12 cellular contexts compared by ENCODE assay signal in the genomic region with DNA sequence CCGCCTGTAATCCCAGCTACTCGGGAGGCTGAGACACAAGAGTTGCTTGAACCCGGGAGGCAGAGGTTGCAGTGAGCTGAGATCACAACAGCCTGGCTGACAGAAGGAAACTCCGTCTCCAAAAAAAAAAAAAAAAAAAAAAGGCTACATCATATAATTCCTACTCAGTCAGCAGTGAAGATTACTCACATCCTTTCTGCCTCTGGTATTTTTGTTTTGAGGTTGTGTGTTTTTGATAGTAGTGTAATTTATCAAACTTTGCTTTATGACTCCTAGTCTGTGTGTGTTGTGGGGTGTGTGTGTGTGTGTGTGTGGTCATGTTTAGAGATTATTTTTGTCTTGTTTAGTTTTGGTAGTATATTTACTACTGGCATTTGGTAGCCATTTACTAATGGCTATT. TPM values are rescaled to one million over a fixed set of nuclear protein-coding genes. Genes with fewer than 3 reads are reported as not detected.
DNase-seq lines count a peak whose midpoint lies in the region; FAIRE-seq and TF ChIP-seq lines count a peak whose summit lies in the region.
"Had no signal": no experiment of that assay in that cellular context is flagged by ENCODE, and none has a peak within 500 bp of the region (broad histone marks: within the 10 kb centered on the region; RNA-seq: fewer than 3 reads in every experiment).

No MANE protein-coding gene starts in this region.

- H3K79me2 ChIP-seq in astrocyte (ENCODE audit: insufficient read depth, low read length): no peaks in the 10 kb centered on the region

- intact Hi-C loops in uterus (cut with DNase I; ENCODE audit: low total_unique reads): no loop called here

- peaks cover 2% of the 10 kb centered on the region for H3K9me3 Mint-ChIP-seq in astrocyte (ENCODE audit: unreplicated experiment)

- no peak overlapping the region for H3K27ac Mint-ChIP-seq in astrocyte (ENCODE audit: unreplicated experiment)
- H3K27ac Mint-ChIP-seq: B cell had no signal

- H3K27ac ChIP-seq in astrocyte (ENCODE audit: low read depth, low read length) (no peak overlapping the region), uterus (no peak overlapping the region)

- H3K27me3 ChIP-seq in astrocyte (ENCODE audit: insufficient read depth, low read length) (no peaks in the 10 kb centered on the region), uterus (no peaks in the 10 kb centered on the region), H7 (ENCODE audit: control insufficient read depth, insufficient read depth, low read length) (no peaks in the 10 kb centered on the region)

- no peaks in the 10 kb centered on the region for H3K9me3 ChIP-seq in astrocyte (ENCODE audit: insufficient read depth, low read depth, low read length)
- H3K9me3 ChIP-seq in uterus: peaks cover 0 to 3% of the 10 kb centered on the region in 2 donors

- FAIRE-seq in astrocyte (lab: Jason Lieb, UNC): no peak

- H3K4me1 ChIP-seq in astrocyte (ENCODE audit: insufficient read depth, low read length) (no peaks in the 10 kb centered on the region), uterus (no peaks in the 10 kb centered on the region)

- H3K4me1 Mint-ChIP-seq in astrocyte (ENCODE audit: low read depth, unreplicated experiment): peaks cover 4% of the 10 kb centered on the region
- H3K4me1 Mint-ChIP-seq: B cell had no signal

- peak overlapping the region; percentile 19 for H3K4me2 ChIP-seq in astrocyte (ENCODE audit: low read length)

- H3K36me3 ChIP-seq in astrocyte (ENCODE audit: insufficient read depth, low read length): no peaks in the 10 kb centered on the region
- H3K36me3 ChIP-seq in uterus: no peaks in the 10 kb centered on the region
- H3K36me3 ChIP-seq in H7 (replicated peaks; ENCODE audit: control insufficient read depth, insufficient read depth, low read length): no peaks in the 10 kb centered on the region

- no peak overlapping the region for H3K4me3 ChIP-seq in HFF-Myc (replicated peaks; ENCODE audit: low read depth, low read length)
- H3K4me3 ChIP-seq in astrocyte (ENCODE audit: insufficient read depth, low read depth, low read length): no peak overlapping the region
- H3K4me3 ChIP-seq in uterus: no peak overlapping the region
- no peak overlapping the region for H3K4me3 ChIP-seq in H7 (ENCODE audit: insufficient read depth, low read depth, low read length)

- TF ChIP-seq CTCF in HFF-Myc (IDR thresholded peaks at IDR 0.05; ENCODE audit: low read depth, low read length, missing control alignments) (no peak), astrocyte (IDR thresholded peaks at IDR 0.05; ENCODE audit: insufficient read depth, low read depth, low read length) (no peak), uterus (IDR thresholded peaks at IDR 0.05) (no peak)

- no peak overlapping the region for H3K9ac ChIP-seq in astrocyte (ENCODE audit: low read length)

- H3K27me3 Mint-ChIP-seq in astrocyte (ENCODE audit: low read depth, unreplicated experiment): no peaks in the 10 kb centered on the region

- no peak for TF ChIP-seq POLR2A in uterus (IDR thresholded peaks at IDR 0.05)

- DNase-seq in AG08395 (ENCODE audit: low spot score) (peak; percentile 71), HFF-Myc (ENCODE audit: extremely low read depth, low read depth) (peak; percentile 14), astrocyte (ENCODE audit: low read depth) (peak; percentile 88), glomerular endothelial cell (ENCODE audit: extremely low read depth, low read depth, low spot score) (peak; percentile 34), DMS79 (lab: John Stamatoyannopoulos, UW) (no peak), uterus (no peak), NCI-H1105 treated with DMSO at 0.1 percent for 48 hours (lab: John Stamatoyannopoulos, UW) (no peak), H7 (no peak)
- DNase-seq: effector CD8-positive, alpha-beta T cell; mesendoderm; NCI-H1694 had no signal

- no peak overlapping the region for H2AFZ ChIP-seq in astrocyte (ENCODE audit: low read depth, low read length)

- H3K4me3 Mint-ChIP-seq in astrocyte (ENCODE audit: unreplicated experiment): no peak overlapping the region
- H3K4me3 Mint-ChIP-seq: B cell had no signal

- no peaks in the 10 kb centered on the region for H4K20me1 ChIP-seq in astrocyte (ENCODE audit: insufficient read depth, low read length)

- no peaks in the 10 kb centered on the region for H3K36me3 Mint-ChIP-seq in astrocyte (ENCODE audit: low read depth, unreplicated experiment)

RNA-seq across cellular contexts. Expression of a gene that starts 29.8 kb away (rescaled TPM):
- total RNA-seq in astrocyte (2.2 and 5.4 TPM in 2 replicates), glomerular endothelial cell (7.4 and 8.9 TPM in 2 replicates), uterus (10 to 100 TPM in 1 of 4 donors, under 1 TPM in 1, not detected in 2; 0.29 to 22.1 TPM)
- total RNA-seq in H7 (2014; rRNA removed; shearing (Covaris generic)): 102 and 147 TPM in 2 replicates
- total RNA-seq: B cell had no signal

RNA-seq across cellular contexts. Expression of a gene that starts 50.0 kb away (rescaled TPM):
- total RNA-seq in astrocyte: 21.1 and 23.4 TPM in 2 replicates
- 15.1 and 17.3 TPM in 2 replicates for total RNA-seq in glomerular endothelial cell
- 10 to 100 TPM; 15.9 to 47.4 (median 20.3) TPM for total RNA-seq in uterus
- 13.8 and 16.6 TPM in 2 replicates for total RNA-seq in H7 (2014; rRNA removed; shearing (Covaris generic))

Comparison
In these comparisons a context has a peak if more than half of its experiments do, and no peak if none do; other contexts are left out.
1. DNase-seq: peak in AG08395 (single experiment), HFF-Myc (single experiment), astrocyte (single experiment) and glomerular endothelial cell (single experiment); none in DMS79 (single experiment), uterus (0 of 2), NCI-H1105 treated with DMSO at 0.1 percent for 48 hours (single experiment) and H7 (single experiment).